ENCODE assay signal across 1 cellular context in genomic region chr4:6633091-6633906, GRCh38.
A peak's percentile ranks its signal among the peaks of the same experiment; 100 is the strongest.
TF ChIP-seq lines count a peak whose summit lies in the region.

No MANE protein-coding gene starts in this region.

TF ChIP-seq in K562, 482 proteins besides CTCF, POLR2A, EP300 and RAD21 (continued from another document):
- TF ChIP-seq L3MBTL2 (IDR thresholded peaks at IDR 0.05) (peak; percentile 53; the same call in 1 of the 2 replicates), POLR2H (tag; IDR thresholded peaks at IDR 0.05; ENCODE audit: low read depth) (peak; percentile 85), RBFOX2 (IDR thresholded peaks at IDR 0.05; ENCODE audit: low read depth, low read length) (peak; percentile 76), TRIM24 (IDR thresholded peaks at IDR 0.05) (peak; percentile 86 to 87; a peak in 3 of 4 replicates), ETV5 (CRISPR knock-in tag; IDR thresholded peaks at IDR 0.05; ENCODE audit: low read depth) (peak; percentile 63; the same call in 1 of the 2 replicates), HOXB6 (CRISPR knock-in tag; IDR thresholded peaks at IDR 0.05; ENCODE audit: borderline replicate concordance) (no peak), GTF2E2 (tag; IDR thresholded peaks at IDR 0.05) (0 out of 2 replicates have a peak, but pooled peaks have one; percentile 28), KLF6 (CRISPR knock-in tag; IDR thresholded peaks at IDR 0.05; ENCODE audit: borderline replicate concordance) (no peak; the same call in 1 of the 2 replicates), ZNF584 (CRISPR knock-in tag; IDR thresholded peaks at IDR 0.05; ENCODE audit: low read depth) (0 out of 2 replicates have a peak, but pooled peaks have one; percentile 35), DMBX1 (CRISPR knock-in tag; IDR thresholded peaks at IDR 0.05; ENCODE audit: borderline replicate concordance) (0 out of 2 replicates have a peak, but pooled peaks have one; percentile 26), KDM5B (IDR thresholded peaks at IDR 0.05; ENCODE audit: insufficient replicate concordance, low read depth, low read length) (peak; percentile 51)
